Comparison of ENCODE assay signal across 8 cellular contexts in the genomic region with DNA sequence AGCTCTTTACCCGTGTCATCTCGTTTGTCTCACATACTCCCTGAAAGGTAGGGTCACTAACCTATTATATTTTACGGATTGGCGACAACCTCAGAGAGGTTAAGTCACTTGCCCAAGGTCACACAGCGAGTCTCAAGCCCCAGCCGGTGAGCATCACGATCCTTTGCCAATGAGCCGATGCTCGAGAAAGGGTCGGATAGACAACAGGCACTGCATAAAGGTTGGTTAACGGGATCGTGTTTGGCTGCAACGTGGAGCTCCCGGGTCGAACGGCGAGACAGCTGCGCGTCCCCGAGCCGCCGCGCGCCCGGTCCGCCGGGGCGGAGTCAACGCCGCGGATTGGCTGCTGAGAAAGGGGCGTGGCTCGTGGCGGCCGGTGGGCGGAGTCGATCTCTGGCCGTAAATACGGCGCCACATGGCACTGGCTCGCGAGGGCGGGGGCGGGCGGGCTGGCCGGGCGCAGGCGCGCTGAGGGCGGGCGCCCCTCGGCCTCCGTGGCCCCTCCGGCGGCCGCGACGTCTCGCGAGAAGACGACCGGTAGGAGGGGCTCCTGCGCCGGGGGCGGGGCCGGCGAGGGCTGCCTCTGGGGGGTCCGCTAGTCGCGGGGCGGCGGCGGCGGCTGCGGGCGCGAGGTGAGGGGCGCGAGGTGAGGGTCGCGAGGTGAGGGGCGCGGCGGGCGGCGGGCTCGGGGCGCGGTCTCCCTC. TPM values are rescaled to one million over a fixed set of nuclear protein-coding genes. Genes with fewer than 3 reads are reported as not detected.
DNase-seq lines count a peak whose midpoint lies in the region; ATAC-seq, FAIRE-seq and TF ChIP-seq lines count a peak whose summit lies in the region.

A gene (plus strand): TSS at position 598 of the 704 bp plus-strand sequence. CDS start 29,029 bp downstream, outside the sequence.

- intact Hi-C loops in activated CD4-positive, alpha-beta T cell treated with anti-CD3 and anti-CD28 coated beads for 36 hours (cut with DNase I, micrococcal nuclease): loop anchor here (1.0 to 2.0 kb wide), 9 partner anchors 49 to 873 kb away; a partner anchor contains a TSS
- intact Hi-C loops in kidney (cut with DNase I): no loop called here

- peak within 1 kb of the TSS; percentile 74 for H3K4me3 ChIP-seq in AG04449 (ENCODE audit: low read depth, low read length)
- H3K4me3 ChIP-seq in kidney (ENCODE audit: low read length in 2 of 2): peak within 1 kb of the TSS; percentile 76 to 82

- in situ Hi-C loops in GM18951 (cut with MboI; ENCODE audit: low sequenced_read_pairs, unreplicated experiment): no loop called here

- peaks cover 41% of the 10 kb centered on the region for H3K4me1 Mint-ChIP-seq in activated CD4-positive, alpha-beta T cell treated with anti-CD3 and anti-CD28 coated beads for 36 hours
- H3K4me1 Mint-ChIP-seq in chondrocyte (ENCODE audit: low read depth): peaks cover 41% of the 10 kb centered on the region

- no peak for TF ChIP-seq CTCF in AG04449 (IDR thresholded peaks at IDR 0.05; ENCODE audit: insufficient read depth, low read length, missing control alignments)
- no peak for TF ChIP-seq CTCF in chondrocyte (IDR thresholded peaks at IDR 0.05)
- TF ChIP-seq CTCF in kidney (IDR thresholded peaks at IDR 0.05; ENCODE audit: borderline replicate concordance, extremely low read depth, insufficient read depth): no peak

- H3K4me1 ChIP-seq in kidney (ENCODE audit: control insufficient read depth in 1 of 2, insufficient read depth in 1 of 2, low read depth in 1 of 2, low read length in 2 of 2): peaks cover 0 to 20% of the 10 kb centered on the region in 2 donors

- H3K27ac Mint-ChIP-seq in activated CD4-positive, alpha-beta T cell treated with anti-CD3 and anti-CD28 coated beads for 36 hours: no peak within 1 kb of the TSS
- H3K27ac Mint-ChIP-seq in chondrocyte (ENCODE audit: unreplicated experiment): peak within 1 kb of the TSS; percentile 17

- H3K27me3 Mint-ChIP-seq in activated CD4-positive, alpha-beta T cell treated with anti-CD3 and anti-CD28 coated beads for 36 hours: peaks cover 6% of the 10 kb centered on the region
- no peaks in the 10 kb centered on the region for H3K27me3 Mint-ChIP-seq in chondrocyte (ENCODE audit: low read depth)

- DNase-seq in AG04449 (ENCODE audit: low read depth, low spot score) (peak; percentile 36), NCI-H446 treated with DMSO at 0.1 percent for 48 hours (lab: John Stamatoyannopoulos, UW) (peak; percentile 86), chondrocyte (ENCODE audit: low spot score) (peak; percentile 97), kidney (peak; percentile 98)
- DNase-seq in activated CD4-positive, alpha-beta T cell treated with anti-CD3 and anti-CD28 coated beads for 36 hours: peak; percentile 97
- DNase-seq in stimulated activated CD4-positive, alpha-beta T cell treated with anti-CD3 and anti-CD28 coated beads, Interleukin-12 subunit alpha, Interleukin-12 subunit beta, amount 100 ng/mL, for 48 hours (ENCODE audit: low read depth in 2 of 3, low spot score in 1 of 3): peak; percentile 87 to 91 (median 91)

- no peaks in the 10 kb centered on the region for H3K36me3 Mint-ChIP-seq in activated CD4-positive, alpha-beta T cell treated with anti-CD3 and anti-CD28 coated beads for 36 hours (ENCODE audit: low read depth)
- peaks cover 2% of the 10 kb centered on the region for H3K36me3 Mint-ChIP-seq in chondrocyte (ENCODE audit: low read depth)

- no peak for FAIRE-seq in kidney (lab: Jason Lieb, UNC)

- POLR2A ChIA-PET in AG04449 (lab: Yijun Ruan, JAX): interaction anchor here (1.1 to 2.4 kb wide), 2 partner anchors 9 to 11 kb away, joined by 3 to 6 read pairs; no protein-coding TSS in a partner anchor
- POLR2A ChIA-PET in activated CD4-positive, alpha-beta T cell treated with anti-CD3 and anti-CD28 coated beads for 36 hours (lab: Charles Lee): interaction anchor here (0.5 to 1.0 kb wide), 2 partner anchors 45 to 47 kb away, joined by 4 read pairs; no protein-coding TSS in a partner anchor

- no peaks in the 10 kb centered on the region for H3K9me3 ChIP-seq in kidney (ENCODE audit: control insufficient read depth in 1 of 2, low read length in 2 of 2)

- no peaks in the 10 kb centered on the region for H3K36me3 ChIP-seq in kidney (ENCODE audit: control insufficient read depth in 1 of 2, insufficient read depth in 2 of 2, low read length in 2 of 2)

- peak; percentile 78 for TF ChIP-seq POLR2A in GM18951 (IDR thresholded peaks at IDR 0.05; ENCODE audit: extremely low read depth, insufficient read depth, insufficient read length)

- peak; percentile 39 for ATAC-seq in HG03354 (IDR thresholded peaks at IDR 0.05; ENCODE audit: poor library complexity, severe bottlenecking, unreplicated experiment)
- ATAC-seq in activated CD4-positive, alpha-beta T cell treated with anti-CD3 and anti-CD28 coated beads for 36 hours: peak; percentile 70

- no peak within 1 kb of the TSS for H3K27ac ChIP-seq in kidney (ENCODE audit: low read depth in 2 of 2, low read length in 2 of 2)

- CTCF ChIA-PET in AG04449 (lab: Yijun Ruan, JAX): interaction anchor here (1.5 kb wide), 1 partner anchor 10 kb away, joined by 4 read pairs; no protein-coding TSS in a partner anchor
- CTCF ChIA-PET in activated CD4-positive, alpha-beta T cell treated with anti-CD3 and anti-CD28 coated beads for 36 hours (lab: Charles Lee): interaction anchor here (0.7 kb wide), 1 partner anchor 247 kb away, joined by 3 read pairs; no protein-coding TSS in a partner anchor

- peak within 1 kb of the TSS; percentile 79 for H3K4me3 Mint-ChIP-seq in activated CD4-positive, alpha-beta T cell treated with anti-CD3 and anti-CD28 coated beads for 36 hours
- H3K4me3 Mint-ChIP-seq in chondrocyte (ENCODE audit: unreplicated experiment): peak within 1 kb of the TSS; percentile 80

- H3K9me3 Mint-ChIP-seq in activated CD4-positive, alpha-beta T cell treated with anti-CD3 and anti-CD28 coated beads for 36 hours (ENCODE audit: low read depth): peaks cover 4% of the 10 kb centered on the region
- H3K9me3 Mint-ChIP-seq in chondrocyte (ENCODE audit: low read depth): no peaks in the 10 kb centered on the region

- H3K9ac ChIP-seq in kidney (ENCODE audit: low read length in 2 of 2): peak within 1 kb of the TSS; percentile 41 to 80

RNA-seq across cellular contexts. Expression of the gene that starts here (rescaled TPM):
- total RNA-seq in activated CD4-positive, alpha-beta T cell treated with anti-CD3 and anti-CD28 coated beads for 36 hours: 1 to 10 TPM; 1.8 to 1.9 TPM
- total RNA-seq in chondrocyte (20.7 to 31.5 TPM (median 22.4 TPM) in 3 replicates), kidney (25.6 TPM)
- 16.3 TPM for polyA plus RNA-seq in kidney (ENCODE audit: insufficient read depth, low read depth, low replicate concordance)

Comparison
In these comparisons a context has a peak if more than half of its experiments do, and no peak if none do; other contexts are left out.
1. DNase-seq: peak in every context shown above with its lines; median percentile 98 in kidney; 97 in activated CD4-positive, alpha-beta T cell treated with anti-CD3 and anti-CD28 coated beads for 36 hours; 97 in chondrocyte; 91 in stimulated activated CD4-positive, alpha-beta T cell treated with anti-CD3 and anti-CD28 coated beads, Interleukin-12 subunit alpha, Interleukin-12 subunit beta, amount 100 ng/mL, for 48 hours; 86 in NCI-H446 treated with DMSO at 0.1 percent for 48 hours; 36 in AG04449.